ENCODE assay signal across 9 cellular contexts in genomic region chr13:20174656-20175405, GRCh38. TPM values are rescaled to one million over a fixed set of nuclear protein-coding genes. Genes with fewer than 3 reads are reported as not detected.
DNase-seq lines count a peak whose midpoint lies in the region; ATAC-seq lines count a peak whose summit lies in the region.
"Had no signal": no experiment of that assay in that cellular context is flagged by ENCODE, and none has a peak within 500 bp of the region (broad histone marks: within the 10 kb centered on the region; RNA-seq: fewer than 3 reads in every experiment).

No MANE protein-coding gene starts in this region.

- peaks cover 67% of the 10 kb centered on the region for H3K27me3 Mint-ChIP-seq in activated naive CD8-positive, alpha-beta T cell treated with anti-CD3 and anti-CD28 coated beads, Interleukin-2, amount 10 ng/mL, durations not matched to agents 7 days and 5 days

- no peaks in the 10 kb centered on the region for H3K36me3 Mint-ChIP-seq in activated naive CD8-positive, alpha-beta T cell treated with anti-CD3 and anti-CD28 coated beads, Interleukin-2, amount 10 ng/mL, durations not matched to agents 7 days and 5 days

- no peak overlapping the region for H3K27ac Mint-ChIP-seq in activated naive CD8-positive, alpha-beta T cell treated with anti-CD3 and anti-CD28 coated beads, Interleukin-2, amount 10 ng/mL, durations not matched to agents 7 days and 5 days

- no peaks in the 10 kb centered on the region for H3K9me3 Mint-ChIP-seq in activated naive CD8-positive, alpha-beta T cell treated with anti-CD3 and anti-CD28 coated beads, Interleukin-2, amount 10 ng/mL, durations not matched to agents 7 days and 5 days
- H3K9me3 Mint-ChIP-seq: neural crest cell had no signal

- DNase-seq in AG08396 (ENCODE audit: low spot score) (peak; percentile 93), RPMI8226 (peak; percentile 82), islet precursor cell (peak; percentile 96), NCI-H1105 treated with DMSO at 0.1 percent for 48 hours (lab: John Stamatoyannopoulos, UW) (no peak)
- no peak for DNase-seq in activated naive CD8-positive, alpha-beta T cell treated with anti-CD3 and anti-CD28 coated beads, Interleukin-2, amount 10 ng/mL, durations not matched to agents 7 days and 5 days
- peak; percentile 56 to 70 (median 57) for DNase-seq in stimulated activated CD4-positive, alpha-beta T cell treated with anti-CD3 and anti-CD28 coated beads, TNF-alpha, amount 100 ng/mL, for 48 hours (ENCODE audit: low read depth in 3 of 3)

- POLR2A ChIA-PET in activated naive CD8-positive, alpha-beta T cell treated with anti-CD3 and anti-CD28 coated beads, Interleukin-2, amount 10 ng/mL, durations not matched to agents 7 days and 5 days (lab: Charles Lee) = no interaction called here

- peak overlapping the region; percentile 6 for H3K4me3 Mint-ChIP-seq in activated naive CD8-positive, alpha-beta T cell treated with anti-CD3 and anti-CD28 coated beads, Interleukin-2, amount 10 ng/mL, durations not matched to agents 7 days and 5 days
- H3K4me3 Mint-ChIP-seq: neural crest cell had no signal

- ATAC-seq in GM18907 (IDR thresholded peaks at IDR 0.05; ENCODE audit: unreplicated experiment) (peak; percentile 87), HG03097 (IDR thresholded peaks at IDR 0.05; ENCODE audit: low FRiP score, unreplicated experiment) (peak; percentile 68)
- ATAC-seq in activated naive CD8-positive, alpha-beta T cell treated with anti-CD3 and anti-CD28 coated beads, Interleukin-2, amount 10 ng/mL, durations not matched to agents 7 days and 5 days (ENCODE audit: low read depth) = peak; percentile 77

- peaks cover 5% of the 10 kb centered on the region for H3K4me1 Mint-ChIP-seq in activated naive CD8-positive, alpha-beta T cell treated with anti-CD3 and anti-CD28 coated beads, Interleukin-2, amount 10 ng/mL, durations not matched to agents 7 days and 5 days

RNA-seq across cellular contexts. Expression of gene GJA3, which starts 14.0 kb away (rescaled TPM):
- total RNA-seq in activated naive CD8-positive, alpha-beta T cell treated with anti-CD3 and anti-CD28 coated beads, Interleukin-2, amount 10 ng/mL, durations not matched to agents 7 days and 5 days = under 1 TPM; 0.39 to 0.54 TPM
- total RNA-seq: neural crest cell had no signal

RNA-seq across cellular contexts. Expression of gene GJB2, which starts 17.9 kb away (rescaled TPM):
- under 1 TPM; 0.20 to 0.22 TPM for total RNA-seq in activated naive CD8-positive, alpha-beta T cell treated with anti-CD3 and anti-CD28 coated beads, Interleukin-2, amount 10 ng/mL, durations not matched to agents 7 days and 5 days
- total RNA-seq: neural crest cell had no signal

RNA-seq across cellular contexts. Expression of gene GJB6, which starts 57.3 kb away (rescaled TPM):
- total RNA-seq in activated naive CD8-positive, alpha-beta T cell treated with anti-CD3 and anti-CD28 coated beads, Interleukin-2, amount 10 ng/mL, durations not matched to agents 7 days and 5 days = 1 to 10 TPM; 5.1 to 6.3 TPM
- total RNA-seq: neural crest cell had no signal

Comparison
In these comparisons a context has a peak if more than half of its experiments do, and no peak if none do; other contexts are left out.
1. DNase-seq: peak in AG08396 (single experiment), RPMI8226 (single experiment), islet precursor cell (single experiment) and stimulated activated CD4-positive, alpha-beta T cell treated with anti-CD3 and anti-CD28 coated beads, TNF-alpha, amount 100 ng/mL, for 48 hours (3 of 3); none in activated naive CD8-positive, alpha-beta T cell treated with anti-CD3 and anti-CD28 coated beads, Interleukin-2, amount 10 ng/mL, durations not matched to agents 7 days and 5 days (single experiment) and NCI-H1105 treated with DMSO at 0.1 percent for 48 hours (single experiment).
2. Peak in every context shown above with its lines, with median percentiles within 50 percentile points of each other: ATAC-seq.